Comparison of ENCODE assay signal across 27 cellular contexts in the genomic region with DNA sequence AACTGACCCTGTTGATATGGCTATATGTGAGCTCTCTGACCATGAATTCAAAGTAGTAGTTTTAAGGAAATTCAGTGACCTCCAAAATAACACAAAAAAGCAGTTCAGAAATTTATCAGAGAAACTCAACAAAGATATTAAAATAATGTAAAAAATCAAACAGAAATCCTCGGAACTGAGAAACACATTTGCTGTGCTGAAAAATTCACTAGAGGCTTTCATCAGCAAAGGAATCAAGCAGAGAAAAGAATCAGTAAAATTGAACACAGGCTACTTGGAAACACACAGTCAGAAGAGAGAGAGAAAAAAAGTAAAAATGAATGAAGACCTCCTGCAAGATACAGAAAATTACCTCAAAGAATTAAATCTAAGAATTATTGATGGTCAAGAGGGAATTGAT.
"Had no signal": no experiment of that assay in that cellular context is flagged by ENCODE, and none has a peak within 500 bp of the region (broad histone marks: within the 10 kb centered on the region; RNA-seq: fewer than 3 reads in every experiment).

No MANE protein-coding gene starts in this region.

- ATAC-seq: stimulated activated effector memory CD8-positive, alpha-beta T cell treated with anti-CD3 and anti-CD28 coated beads, Interleukin-12 subunit alpha, Interleukin-12 subunit beta, amount 100 ng/mL, for 72 hours; stimulated activated memory B cell treated with anti-CD40 and anti-IgM and Interleukin-4, amounts not matched to agents 10 μg/mL and 1 μg/mL and 100 μg/mL, for 72 hours; stimulated activated naive B cell treated with anti-CD40 and anti-IgM and Interleukin-4, amounts not matched to agents 10 μg/mL and 1 μg/mL and 100 μg/mL, for 72 hours; stimulated activated naive CD8-positive, alpha-beta T cell treated with anti-CD3 and anti-CD28 coated beads, Interleukin-15, amount 100 ng/mL, for 72 hours; stimulated activated naive CD8-positive, alpha-beta T cell treated with anti-CD3 and anti-CD28 coated beads, Interleukin-15, Interleukin-2, amounts not matched to agents 100 U/mL and 50 U/mL, for 24 hours; upper lobe of right lung had no signal

- H3K27ac ChIP-seq: stomach, suprapubic skin, testis, thoracic aorta, thyroid gland, tibial artery, tibial nerve, transverse colon, upper lobe of left lung, upper lobe of right lung, uterus, vagina had no signal

- FAIRE-seq: urothelium cell line had no signal

- H3K9me3 ChIP-seq: suprapubic skin, testis, thoracic aorta, thyroid gland, tibial artery, upper lobe of right lung, vagina had no signal

- H3K4me1 ChIP-seq: stomach, suprapubic skin, testis, thyroid gland, tibial artery, tibial nerve, transverse colon, upper lobe of left lung, upper lobe of right lung, uterus, vagina had no signal

- H3K36me3 ChIP-seq: stomach, suprapubic skin, thoracic aorta, thyroid gland, tibial artery, tibial nerve, transverse colon, upper lobe of left lung, upper lobe of right lung, uterus, vagina had no signal

- DNase-seq: stimulated activated CD4-positive, alpha-beta T cell treated with anti-CD3 and anti-CD28 coated beads, Interleukin-2, amount 100 ng/mL, for 48 hours; stimulated activated CD4-positive, alpha-beta T cell treated with anti-CD3 and anti-CD28 coated beads, Interleukin-4, amount 100 ng/mL, for 1 hour; stimulated activated CD4-positive, alpha-beta T cell treated with anti-CD3 and anti-CD28 coated beads, Interleukin-4, amount 100 ng/mL, for 24 hours; stimulated activated CD4-positive, alpha-beta T cell treated with anti-CD3 and anti-CD28 coated beads, Interleukin-4, amount 100 ng/mL, for 4 hours; stimulated activated CD8-positive, alpha-beta memory T cell treated with anti-CD3 and anti-CD28 coated beads, Interleukin-4, amount 100 ng/mL, for 48 hours; stimulated activated naive B cell treated with anti-CD40 and anti-IgM and Interleukin-4, amounts not matched to agents 10 μg/mL and 1 μg/mL and 100 μg/mL, for 72 hours; stimulated activated naive CD4-positive, alpha-beta T cell; stimulated activated naive CD4-positive, alpha-beta T cell treated with Interleukin-2 at 50 U/mL for 16 hours; stimulated activated naive CD8-positive, alpha-beta T cell treated with anti-CD3 and anti-CD28 coated beads, Interleukin-15, amount 100 ng/mL, for 72 hours; stimulated activated naive CD8-positive, alpha-beta T cell treated with anti-CD3 and anti-CD28 coated beads, Interleukin-15, Interleukin-2, amounts not matched to agents 100 U/mL and 50 U/mL, for 24 hours; stomach; substantia nigra; testis; thyroid gland; tibial artery; transverse colon; trophoblast cell; upper lobe of right lung; uterus had no signal

- H3K27me3 ChIP-seq: stomach, suprapubic skin, testis, thyroid gland, tibial artery, tibial nerve, transverse colon, upper lobe of left lung, upper lobe of right lung, uterus, vagina had no signal

- H3K4me3 ChIP-seq: stomach, suprapubic skin, testis, thoracic aorta, thyroid gland, tibial artery, tibial nerve, transverse colon, upper lobe of left lung, upper lobe of right lung, uterus, vagina had no signal
